In genomic region chr19:15282311-15282705, GRCh38 we compare ENCODE assay signal across 13 cellular contexts. TPM values are rescaled to one million over a fixed set of nuclear protein-coding genes. Genes with fewer than 3 reads are reported as not detected.
DNase-seq lines count a peak whose midpoint lies in the region; ATAC-seq and TF ChIP-seq lines count a peak whose summit lies in the region.
"Had no signal": no experiment of that assay in that cellular context is flagged by ENCODE, and none has a peak within 500 bp of the region (broad histone marks: within the 10 kb centered on the region; RNA-seq: fewer than 3 reads in every experiment).

No MANE protein-coding gene starts in this region.

- H3F3A ChIP-seq in SU-DHL-6 (ENCODE audit: insufficient read depth) = peaks cover 10% of the 10 kb centered on the region

- H3K79me2 ChIP-seq in SU-DHL-6 (ENCODE audit: insufficient read depth, low read length) = peaks cover 100% of the 10 kb centered on the region

- H3K27ac Mint-ChIP-seq in activated T-cell treated with anti-CD3 and anti-CD28 coated beads, Interleukin-2, amount 50 U/mL, for 24 hours = peak overlapping the region; percentile 86

- TF ChIP-seq EP300 in gastroesophageal sphincter (IDR thresholded peaks at IDR 0.05) = no peak

- TF ChIP-seq POLR2A in gastroesophageal sphincter (IDR thresholded peaks at IDR 0.05) = no peak

- ATAC-seq in gastroesophageal sphincter = no peak

- H3K9me3 ChIP-seq in SU-DHL-6 (ENCODE audit: insufficient read depth, low read length) (no peaks in the 10 kb centered on the region), gastroesophageal sphincter (no peaks in the 10 kb centered on the region), subcutaneous abdominal adipose tissue (ENCODE audit: control insufficient read depth in 5 of 5, low read length in 5 of 5) (no peaks in the 10 kb centered on the region)

- no peak for TF ChIP-seq CTCF in SU-DHL-6 (IDR thresholded peaks at IDR 0.05; ENCODE audit: insufficient read depth, low read length, poor library complexity, severe bottlenecking)
- TF ChIP-seq CTCF in gastroesophageal sphincter (IDR thresholded peaks at IDR 0.05) = no peak

- no peak overlapping the region for H3K4me2 ChIP-seq in SU-DHL-6 (ENCODE audit: low read depth, low read length, poor library complexity, severe bottlenecking)

- 0 out of 2 replicates have a peak overlapping the region, but pooled peaks have one; percentile 16 for H3K27ac ChIP-seq in SU-DHL-6 (ENCODE audit: low read depth, low read length)
- peak overlapping the region in 3 of 4 donors; percentile 77 to 83 (median 80) for H3K27ac ChIP-seq in gastroesophageal sphincter
- H3K27ac ChIP-seq in subcutaneous abdominal adipose tissue (ENCODE audit: low read depth, low read length) = peak overlapping the region; percentile 62

- no peaks in the 10 kb centered on the region for H3K36me3 ChIP-seq in SU-DHL-6 (ENCODE audit: low read length)
- H3K36me3 ChIP-seq in gastroesophageal sphincter = no peaks in the 10 kb centered on the region
- H3K36me3 ChIP-seq in subcutaneous abdominal adipose tissue (ENCODE audit: control insufficient read depth in 5 of 5, insufficient read depth in 5 of 5, low read length in 5 of 5) = no peaks in the 10 kb centered on the region

- H3K9ac ChIP-seq in SU-DHL-6 (ENCODE audit: low read length) = no peak overlapping the region
- peak overlapping the region in 3 of 5 donors; percentile 5 to 31 (median 29) for H3K9ac ChIP-seq in subcutaneous abdominal adipose tissue (ENCODE audit: low read length in 5 of 5)

- no peak overlapping the region for H3K4me3 Mint-ChIP-seq in activated T-cell treated with anti-CD3 and anti-CD28 coated beads, Interleukin-2, amount 50 U/mL, for 24 hours

- WGBS in gastroesophageal sphincter (ENCODE audit: low coverage in 1 of 2), 2 donors = 50 to 70% methylated on average over 1 of the region's 1 CpG

- H3K4me3 ChIP-seq in SU-DHL-6 (ENCODE audit: insufficient read depth, low read length, poor library complexity, severe bottlenecking) (no peak overlapping the region), gastroesophageal sphincter (no peak overlapping the region), subcutaneous abdominal adipose tissue (ENCODE audit: low read depth in 1 of 5, low read length in 5 of 5) (no peak overlapping the region)

- no peaks in the 10 kb centered on the region for H3K27me3 Mint-ChIP-seq in activated T-cell treated with anti-CD3 and anti-CD28 coated beads, Interleukin-2, amount 50 U/mL, for 24 hours

- no peaks in the 10 kb centered on the region for H3K9me2 ChIP-seq in SU-DHL-6 (replicated peaks; ENCODE audit: insufficient read depth, low read length)

- no peak overlapping the region for H2AFZ ChIP-seq in SU-DHL-6 (ENCODE audit: low read depth, low read length, severe bottlenecking)

- H3K4me1 ChIP-seq in gastroesophageal sphincter (peaks cover 51 to 100% (median 83%) of the 10 kb centered on the region in 3 donors), subcutaneous abdominal adipose tissue (ENCODE audit: control insufficient read depth in 5 of 5, insufficient read depth in 5 of 5, low read length in 5 of 5) (peaks cover 32 to 93% (median 88%) of the 10 kb centered on the region in 5 donors)

- DNase-seq in activated T-cell treated with anti-CD3 and anti-CD28 coated beads, Interleukin-2, amount 50 U/mL, for 24 hours = no peak
- DNase-seq in activated T-cell treated with anti-CD3 and anti-CD28 coated beads for 4 hours = no peak
- no peak for DNase-seq in GM03348 (ENCODE audit: low spot score)
- DNase-seq in DMS114 treated with DMSO at 0.1 percent for 48 hours (lab: John Stamatoyannopoulos, UW; ENCODE audit: unreplicated experiment) = no peak
- DNase-seq in GM19240 (ENCODE audit: insufficient read length, low spot score) = no peak
- DNase-seq: activated naive CD4-positive, alpha-beta T cell; NCI-H2171; stimulated activated naive CD4-positive, alpha-beta T cell had no signal

- peaks cover 16% of the 10 kb centered on the region for H3K36me3 Mint-ChIP-seq in activated T-cell treated with anti-CD3 and anti-CD28 coated beads, Interleukin-2, amount 50 U/mL, for 24 hours (ENCODE audit: low read depth)

- peaks cover 52% of the 10 kb centered on the region for H4K20me1 ChIP-seq in SU-DHL-6 (ENCODE audit: low read depth, low read length)

- H3K27me3 ChIP-seq in SU-DHL-6 (ENCODE audit: low read length) (no peaks in the 10 kb centered on the region), gastroesophageal sphincter (no peaks in the 10 kb centered on the region), subcutaneous abdominal adipose tissue (ENCODE audit: control insufficient read depth in 5 of 5, insufficient read depth in 4 of 5, low read length in 5 of 5) (no peaks in the 10 kb centered on the region)

- no peaks in the 10 kb centered on the region for H3K9me3 Mint-ChIP-seq in activated T-cell treated with anti-CD3 and anti-CD28 coated beads, Interleukin-2, amount 50 U/mL, for 24 hours

- H3K4me1 Mint-ChIP-seq in activated T-cell treated with anti-CD3 and anti-CD28 coated beads, Interleukin-2, amount 50 U/mL, for 24 hours (ENCODE audit: low read depth) = peaks cover 91% of the 10 kb centered on the region

RNA-seq across cellular contexts. Expression of gene BRD4, which starts 50.0 kb away (rescaled TPM):
- total RNA-seq in gastroesophageal sphincter = 10 to 100 TPM; 29.6 to 49.3 (median 34.4) TPM

RNA-seq across cellular contexts. Expression of gene EPHX3, which starts 50.1 kb away (rescaled TPM):
- total RNA-seq in gastroesophageal sphincter = 1 to 10 TPM in 1 of 4 donors, under 1 TPM in 1, not detected in 2; 0.78 to 1.6 TPM
- total RNA-seq: skeletal muscle tissue; T-helper 1 cell treated with Interleukin-12 subunit alpha and Interleukin-12 subunit beta and Interleukin-4 antibody, amounts not matched to agents 30 ng/mL and 1 ng/mL, for 36 hours had no signal

Comparison
In these comparisons a context has a peak if more than half of its experiments do, and no peak if none do; other contexts are left out.
1. H3K27ac ChIP-seq: peak in every context shown above with its lines; median percentile 80 in gastroesophageal sphincter; 62 in subcutaneous abdominal adipose tissue; 16 in SU-DHL-6.